13 cellular contexts compared by ENCODE assay signal in the genomic region with DNA sequence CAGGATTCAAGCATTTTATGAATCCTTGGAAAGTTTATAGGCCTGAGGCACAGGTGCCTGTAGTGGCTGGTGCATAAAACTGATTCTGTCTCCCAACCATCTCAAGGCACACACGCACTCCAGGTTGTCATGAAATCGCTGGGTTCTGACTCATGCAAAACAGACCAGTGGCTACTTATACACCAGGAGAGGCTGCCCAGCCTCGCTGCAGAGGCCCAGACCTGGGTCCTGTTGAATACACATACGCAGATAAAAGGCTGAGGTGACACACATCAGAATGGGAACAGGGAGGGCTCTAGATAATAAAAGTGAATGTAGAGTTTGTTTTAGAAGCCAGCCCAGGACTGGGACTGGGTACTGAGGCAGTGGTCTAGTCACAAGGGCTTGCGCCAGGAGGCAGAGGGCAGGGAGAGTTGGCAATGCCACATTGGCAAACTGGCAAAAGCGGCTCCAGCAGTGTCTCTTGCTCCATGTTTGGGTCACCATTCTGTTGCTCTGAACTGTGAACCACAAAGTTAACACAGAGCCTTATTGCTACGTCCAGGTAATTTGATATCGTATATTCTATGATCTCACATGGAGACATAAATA. TPM values are rescaled to one million over a fixed set of nuclear protein-coding genes. Genes with fewer than 3 reads are reported as not detected.
DNase-seq lines count a peak whose midpoint lies in the region; ATAC-seq, FAIRE-seq and TF ChIP-seq lines count a peak whose summit lies in the region.
"Had no signal": no experiment of that assay in that cellular context is flagged by ENCODE, and none has a peak within 500 bp of the region (broad histone marks: within the 10 kb centered on the region; RNA-seq: fewer than 3 reads in every experiment).

No MANE protein-coding gene starts in this region.

- H3K4me3 ChIP-seq in left ventricle myocardium inferior = peak overlapping the region; percentile 80
- H3K4me3 ChIP-seq in right atrium auricular region = peak overlapping the region in 1 of 2 donors; percentile 74
- H3K4me3 ChIP-seq in astrocyte (ENCODE audit: insufficient read depth, low read depth, low read length) = peak overlapping the region; percentile 70
- peak overlapping the region in 2 of 3 donors; percentile 59 to 63 for H3K4me3 ChIP-seq in right lobe of liver

- no peak for TF ChIP-seq CTCF in left ventricle myocardium inferior (IDR thresholded peaks at IDR 0.05; ENCODE audit: borderline replicate concordance)
- no peak for TF ChIP-seq CTCF in right atrium auricular region (IDR thresholded peaks at IDR 0.05)
- TF ChIP-seq CTCF in astrocyte (IDR thresholded peaks at IDR 0.05; ENCODE audit: insufficient read depth, low read depth, low read length) = no peak
- TF ChIP-seq CTCF in right lobe of liver (IDR thresholded peaks at IDR 0.05) = no peak

- WGBS in right lobe of liver (ENCODE audit: insufficient coverage, low coverage, low lambda C conversion rate, missing lambda C conversion rate) = 91% methylated on average over 5 of the region's 8 CpGs

- H3K27me3 Mint-ChIP-seq in astrocyte (ENCODE audit: low read depth, unreplicated experiment) = peaks cover 5% of the 10 kb centered on the region

- H3K9me3 Mint-ChIP-seq in astrocyte (ENCODE audit: unreplicated experiment) = peaks cover 3% of the 10 kb centered on the region
- H3K9me3 Mint-ChIP-seq: dendritic cell treated with granulocyte-macrophage colony-stimulating factor and Interleukin-4, amounts not matched to agents 40 ng/mL and 50 ng/mL, for 4 days had no signal

- peak overlapping the region; percentile 89 for H3K4me3 Mint-ChIP-seq in astrocyte (ENCODE audit: unreplicated experiment)

- H3K36me3 Mint-ChIP-seq in astrocyte (ENCODE audit: low read depth, unreplicated experiment) = no peaks in the 10 kb centered on the region

- peak overlapping the region; percentile 89 for H2AFZ ChIP-seq in astrocyte (ENCODE audit: low read depth, low read length)

- no peaks in the 10 kb centered on the region for H3K27me3 ChIP-seq in left ventricle myocardium inferior (ENCODE audit: low read depth)
- no peaks in the 10 kb centered on the region for H3K27me3 ChIP-seq in right atrium auricular region
- no peaks in the 10 kb centered on the region for H3K27me3 ChIP-seq in astrocyte (ENCODE audit: insufficient read depth, low read length)
- no peaks in the 10 kb centered on the region for H3K27me3 ChIP-seq in right lobe of liver

- H3K27ac ChIP-seq in left ventricle myocardium inferior (replicated peaks) = no peak overlapping the region
- no peak overlapping the region for H3K27ac ChIP-seq in right atrium auricular region
- H3K27ac ChIP-seq in astrocyte (ENCODE audit: low read depth, low read length) = no peak overlapping the region
- peak overlapping the region in 1 of 3 donors; percentile 54 for H3K27ac ChIP-seq in right lobe of liver
- H3K27ac ChIP-seq: KMS-11, SK-N-MC had no signal

- FAIRE-seq in astrocyte (lab: Jason Lieb, UNC) (no peak), urothelium cell line (lab: Jason Lieb, UNC) (no peak)

- no peaks in the 10 kb centered on the region for H3K79me2 ChIP-seq in astrocyte (ENCODE audit: insufficient read depth, low read length)

- H3K4me1 ChIP-seq in left ventricle myocardium inferior (peaks cover 16% of the 10 kb centered on the region), right atrium auricular region (peaks cover 0 to 5% of the 10 kb centered on the region in 2 donors), astrocyte (ENCODE audit: insufficient read depth, low read length) (no peaks in the 10 kb centered on the region), right lobe of liver (peaks cover 0 to 3% (median 0%) of the 10 kb centered on the region in 4 donors)

- H3K9me3 ChIP-seq in left ventricle myocardium inferior (replicated peaks) = no peaks in the 10 kb centered on the region
- no peaks in the 10 kb centered on the region for H3K9me3 ChIP-seq in right atrium auricular region
- no peaks in the 10 kb centered on the region for H3K9me3 ChIP-seq in astrocyte (ENCODE audit: insufficient read depth, low read depth, low read length)
- H3K9me3 ChIP-seq in right lobe of liver = no peaks in the 10 kb centered on the region

- no peaks in the 10 kb centered on the region for H4K20me1 ChIP-seq in astrocyte (ENCODE audit: insufficient read depth, low read length)

- H3K4me1 Mint-ChIP-seq in astrocyte (ENCODE audit: low read depth, unreplicated experiment) = no peaks in the 10 kb centered on the region

- no peaks in the 10 kb centered on the region for H3K36me3 ChIP-seq in left ventricle myocardium inferior
- H3K36me3 ChIP-seq in right atrium auricular region = no peaks in the 10 kb centered on the region
- H3K36me3 ChIP-seq in astrocyte (ENCODE audit: insufficient read depth, low read length) = no peaks in the 10 kb centered on the region
- no peaks in the 10 kb centered on the region for H3K36me3 ChIP-seq in right lobe of liver

- no peak overlapping the region for H3K27ac Mint-ChIP-seq in astrocyte (ENCODE audit: unreplicated experiment)

- H3K4me2 ChIP-seq in astrocyte (ENCODE audit: low read length) = peak overlapping the region; percentile 84

- TF ChIP-seq POLR2A in right lobe of liver (IDR thresholded peaks at IDR 0.05) = no peak

- no peak for ATAC-seq in right lobe of liver

- DNase-seq in left ventricle myocardium inferior = no peak
- no peak for DNase-seq in right atrium auricular region (ENCODE audit: low spot score)
- peak; percentile 20 for DNase-seq in astrocyte (ENCODE audit: low read depth)
- peak in 1 of 3 donors; percentile 40 for DNase-seq in right lobe of liver
- DNase-seq in urothelium cell line (ENCODE audit: low spot score) = peak; percentile 10
- DNase-seq in medulla oblongata (ENCODE audit: extremely low spot score) = no peak
- DNase-seq in AG08396 (ENCODE audit: low spot score) = no peak
- DNase-seq in HUDEP-2 (lab: John Stamatoyannopoulos, UW; ENCODE audit: unreplicated experiment in 76 of 76) = no peak
- DNase-seq: DMS79 had no signal

- no peak overlapping the region for H3K9ac ChIP-seq in astrocyte (ENCODE audit: low read length)
- H3K9ac ChIP-seq: KMS-11 had no signal

- intact Hi-C loops in left ventricle myocardium inferior (cut with micrococcal nuclease) = no loop called here
- intact Hi-C loops in right lobe of liver (cut with DNase I) = no loop called here

RNA-seq across cellular contexts. Expression of gene OR1D5, which starts 13.6 kb away (rescaled TPM):
- total RNA-seq in left ventricle myocardium inferior = not detected
- not detected for total RNA-seq in right atrium auricular region
- total RNA-seq in astrocyte = not detected in 2 replicates
- not detected for total RNA-seq in right lobe of liver
- total RNA-seq: temporal lobe had no signal

RNA-seq across cellular contexts. Expression of gene OR1D2, which starts 54.4 kb away (rescaled TPM):
- not detected for total RNA-seq in left ventricle myocardium inferior
- total RNA-seq in right atrium auricular region = not detected
- total RNA-seq in astrocyte = not detected in 2 replicates
- not detected for total RNA-seq in right lobe of liver
- total RNA-seq: temporal lobe had no signal

Comparison
In these comparisons a context has a peak if more than half of its experiments do, and no peak if none do; other contexts are left out.
1. DNase-seq: peak in astrocyte (single experiment) and urothelium cell line (single experiment); none in left ventricle myocardium inferior (single experiment), right atrium auricular region (single experiment), medulla oblongata (single experiment), AG08396 (single experiment) and HUDEP-2 (0 of 76).